ENCODE assay signal across 13 cellular contexts in genomic region chr11:132202621-132203020, GRCh38.
"Had no signal": no experiment of that assay in that cellular context is flagged by ENCODE, and none has a peak within 500 bp of the region (broad histone marks: within the 10 kb centered on the region; RNA-seq: fewer than 3 reads in every experiment).

No MANE protein-coding gene starts in this region.

- H3K36me3 Mint-ChIP-seq: activated naive CD4-positive, alpha-beta T cell treated with anti-CD3 and anti-CD28 coated beads, Interleukin-2, amount 50 U/mL, for 24 hours; neural progenitor cell; stimulated activated effector memory CD8-positive, alpha-beta T cell treated with anti-CD3 and anti-CD28 coated beads, Interleukin-12 subunit alpha, Interleukin-12 subunit beta, amount 100 ng/mL, for 72 hours had no signal

- H3K4me3 Mint-ChIP-seq: activated naive CD4-positive, alpha-beta T cell treated with anti-CD3 and anti-CD28 coated beads, Interleukin-2, amount 50 U/mL, for 24 hours; neural progenitor cell; stimulated activated effector memory CD8-positive, alpha-beta T cell treated with anti-CD3 and anti-CD28 coated beads, Interleukin-12 subunit alpha, Interleukin-12 subunit beta, amount 100 ng/mL, for 72 hours; T-helper 2 cell treated with Interferon-gamma antibody and Interleukin-4, amounts not matched to agents 5 μg/mL and 100 μg/mL, for 36 hours had no signal

- H3K27me3 Mint-ChIP-seq: activated naive CD4-positive, alpha-beta T cell treated with anti-CD3 and anti-CD28 coated beads, Interleukin-2, amount 50 U/mL, for 24 hours had no signal

- H3K4me1 Mint-ChIP-seq: activated naive CD4-positive, alpha-beta T cell treated with anti-CD3 and anti-CD28 coated beads, Interleukin-2, amount 50 U/mL, for 24 hours; stimulated activated effector memory CD8-positive, alpha-beta T cell treated with anti-CD3 and anti-CD28 coated beads, Interleukin-12 subunit alpha, Interleukin-12 subunit beta, amount 100 ng/mL, for 72 hours had no signal

- H3K4me3 ChIP-seq: breast epithelium, hepatocyte, neural progenitor cell, transverse colon had no signal

- H3K27ac Mint-ChIP-seq: activated naive CD4-positive, alpha-beta T cell treated with anti-CD3 and anti-CD28 coated beads, Interleukin-2, amount 50 U/mL, for 24 hours; neural progenitor cell; stimulated activated effector memory CD8-positive, alpha-beta T cell treated with anti-CD3 and anti-CD28 coated beads, Interleukin-12 subunit alpha, Interleukin-12 subunit beta, amount 100 ng/mL, for 72 hours; T-helper 2 cell treated with Interferon-gamma antibody and Interleukin-4, amounts not matched to agents 5 μg/mL and 100 μg/mL, for 36 hours had no signal

- H3K27me3 ChIP-seq: breast epithelium, hepatocyte, neural progenitor cell, transverse colon had no signal

- H3K9me3 ChIP-seq: breast epithelium, transverse colon had no signal

- DNase-seq: activated T-cell treated with anti-CD3 and anti-CD28 coated beads, Interleukin-2, amount 50 U/mL, for 1 hour; amniotic stem cell; kidney glomerular epithelial cell; substantia nigra; SW 1271; transverse colon had no signal

- H3K27ac ChIP-seq: breast epithelium, hepatocyte, neural progenitor cell, parathyroid adenoma, transverse colon had no signal

- H3K36me3 ChIP-seq: breast epithelium, neural progenitor cell, transverse colon had no signal

- H3K4me1 ChIP-seq: breast epithelium, neural progenitor cell, parathyroid adenoma, transverse colon had no signal

- H3K9ac ChIP-seq: neural progenitor cell, parathyroid adenoma had no signal

- ATAC-seq: stimulated activated effector memory CD8-positive, alpha-beta T cell treated with anti-CD3 and anti-CD28 coated beads, Interleukin-12 subunit alpha, Interleukin-12 subunit beta, amount 100 ng/mL, for 72 hours had no signal
